In genomic region chrX:47817421-47817820, GRCh38 we compare ENCODE assay signal across 1 cellular context.
A peak's percentile ranks its signal among the peaks of the same experiment; 100 is the strongest.
TF ChIP-seq lines count a peak whose summit lies in the region.

No MANE protein-coding gene starts in this region.

TF ChIP-seq in K562, 482 proteins besides CTCF, POLR2A, EP300 and RAD21 (continued from another document and continues in another):
- TF ChIP-seq BRF2 (IDR thresholded peaks at IDR 0.05; ENCODE audit: borderline replicate concordance, insufficient read depth, insufficient read length) (no peak), SMARCA5 (IDR thresholded peaks at IDR 0.05) (no peak), ZNF830 (CRISPR knock-in tag; IDR thresholded peaks at IDR 0.05) (no peak), TAL1 (IDR thresholded peaks at IDR 0.05) (peak; percentile 98), ZNF639 (CRISPR knock-in tag; conservative IDR thresholded peaks at IDR 0.05 in 1 of 2, IDR thresholded peaks at IDR 0.05 in 1 of 2) (peak in 1 of 2 experiments; percentile 77; a peak in 2 of 4 replicates), ZNF274 (IDR thresholded peaks at IDR 0.05; ENCODE audit: borderline replicate concordance, low read depth, low read length) (0 out of 2 replicates have a peak, but pooled peaks have one; percentile 43), ZNF583 (CRISPR knock-in tag; IDR thresholded peaks at IDR 0.05) (no peak), RBM22 (IDR thresholded peaks at IDR 0.05; ENCODE audit: low read depth, low read length, poor library complexity, severe bottlenecking) (no peak), GTF2E2 (tag; IDR thresholded peaks at IDR 0.05) (no peak), SIX5 (IDR thresholded peaks at IDR 0.05; ENCODE audit: borderline replicate concordance in 1 of 2, insufficient read depth in 1 of 2, low read depth in 1 of 2, low read length in 2 of 2) (no peak), FOSL1 (tag; conservative IDR thresholded peaks at IDR 0.05) (peak; percentile 39; the same call in 1 of the 2 replicates), NFXL1 (CRISPR knock-in tag; IDR thresholded peaks at IDR 0.05) (no peak), ZNF408 (CRISPR knock-in tag; IDR thresholded peaks at IDR 0.05; ENCODE audit: low read depth) (no peak), PTTG1 (tag; IDR thresholded peaks at IDR 0.05; ENCODE audit: low read depth) (no peak), ZBTB8A (IDR thresholded peaks at IDR 0.05; ENCODE audit: partially characterized antibody) (no peak), ZFPM2 (CRISPR knock-in tag; IDR thresholded peaks at IDR 0.05) (no peak), YY1 (IDR thresholded peaks at IDR 0.05; ENCODE audit: borderline replicate concordance in 1 of 3, control insufficient read depth in 1 of 3, extremely low read depth in 1 of 3, insufficient read depth in 3 of 3, insufficient read length in 1 of 3, insufficient replicate concordance in 2 of 3, low read depth in 1 of 3, low read length in 2 of 3) (no peak), THAP12 (CRISPR knock-in tag; IDR thresholded peaks at IDR 0.05) (no peak), CTBP1 (IDR thresholded peaks at IDR 0.05; ENCODE audit: borderline replicate concordance) (no peak; the same call in 1 of the 2 replicates), ZNF217 (CRISPR knock-in tag; IDR thresholded peaks at IDR 0.05) (no peak), BHLHE40 (IDR thresholded peaks at IDR 0.05; ENCODE audit: low read length) (peak; percentile 60; the same call in 1 of the 2 replicates), CREBBP (IDR thresholded peaks at IDR 0.05; ENCODE audit: low read depth, low read length) (no peak), CREB1 (IDR thresholded peaks at IDR 0.05) (no peak), CREB1 (CRISPR knock-in tag; IDR thresholded peaks at IDR 0.05) (no peak), TFAP4 (CRISPR knock-in tag; IDR thresholded peaks at IDR 0.05; ENCODE audit: borderline replicate concordance) (no peak), ZNF124 (CRISPR knock-in tag; IDR thresholded peaks at IDR 0.05) (no peak), ATF3 (IDR thresholded peaks at IDR 0.05) (no peak), ATF3 (CRISPR knock-in tag; conservative IDR thresholded peaks at IDR 0.05) (no peak), SIN3A (IDR thresholded peaks at IDR 0.05; ENCODE audit: borderline replicate concordance in 2 of 2, control insufficient read depth in 1 of 2, low read depth in 2 of 2, low read length in 2 of 2) (no peak), PCBP2 (IDR thresholded peaks at IDR 0.05; ENCODE audit: low read depth, low read length, poor library complexity, severe bottlenecking) (no peak), STAT5A (IDR thresholded peaks at IDR 0.05; ENCODE audit: borderline replicate concordance, low read length) (peak; percentile 92), ESRRB (CRISPR knock-in tag; IDR thresholded peaks at IDR 0.05; ENCODE audit: borderline replicate concordance) (no peak), ZNF77 (CRISPR knock-in tag; IDR thresholded peaks at IDR 0.05) (no peak), ZNF316 (IDR thresholded peaks at IDR 0.05) (no peak), EP400 (IDR thresholded peaks at IDR 0.05) (no peak; the same call in 1 of the 2 replicates), PRPF4 (IDR thresholded peaks at IDR 0.05; ENCODE audit: insufficient read depth, low read depth, low read length, poor library complexity, severe bottlenecking) (no peak), FOXP1 (CRISPR knock-in tag; IDR thresholded peaks at IDR 0.05) (no peak), MAFK (IDR thresholded peaks at IDR 0.05; ENCODE audit: low read length) (no peak), E2F1 (CRISPR knock-in tag; IDR thresholded peaks at IDR 0.05) (no peak), FOXA3 (CRISPR knock-in tag; conservative IDR thresholded peaks at IDR 0.05 in 1 of 2, IDR thresholded peaks at IDR 0.05 in 1 of 2) (no peak), HMG20A (CRISPR knock-in tag; conservative IDR thresholded peaks at IDR 0.05) (no peak), PREB (CRISPR knock-in tag; IDR thresholded peaks at IDR 0.05) (no peak), POLR2AphosphoS2 (IDR thresholded peaks at IDR 0.05; ENCODE audit: low read length) (no peak), ETV5 (CRISPR knock-in tag; IDR thresholded peaks at IDR 0.05; ENCODE audit: low read depth) (no peak), BCL6 (CRISPR knock-in tag; IDR thresholded peaks at IDR 0.05) (no peak)
- TF ChIP-seq, protein P1, sequence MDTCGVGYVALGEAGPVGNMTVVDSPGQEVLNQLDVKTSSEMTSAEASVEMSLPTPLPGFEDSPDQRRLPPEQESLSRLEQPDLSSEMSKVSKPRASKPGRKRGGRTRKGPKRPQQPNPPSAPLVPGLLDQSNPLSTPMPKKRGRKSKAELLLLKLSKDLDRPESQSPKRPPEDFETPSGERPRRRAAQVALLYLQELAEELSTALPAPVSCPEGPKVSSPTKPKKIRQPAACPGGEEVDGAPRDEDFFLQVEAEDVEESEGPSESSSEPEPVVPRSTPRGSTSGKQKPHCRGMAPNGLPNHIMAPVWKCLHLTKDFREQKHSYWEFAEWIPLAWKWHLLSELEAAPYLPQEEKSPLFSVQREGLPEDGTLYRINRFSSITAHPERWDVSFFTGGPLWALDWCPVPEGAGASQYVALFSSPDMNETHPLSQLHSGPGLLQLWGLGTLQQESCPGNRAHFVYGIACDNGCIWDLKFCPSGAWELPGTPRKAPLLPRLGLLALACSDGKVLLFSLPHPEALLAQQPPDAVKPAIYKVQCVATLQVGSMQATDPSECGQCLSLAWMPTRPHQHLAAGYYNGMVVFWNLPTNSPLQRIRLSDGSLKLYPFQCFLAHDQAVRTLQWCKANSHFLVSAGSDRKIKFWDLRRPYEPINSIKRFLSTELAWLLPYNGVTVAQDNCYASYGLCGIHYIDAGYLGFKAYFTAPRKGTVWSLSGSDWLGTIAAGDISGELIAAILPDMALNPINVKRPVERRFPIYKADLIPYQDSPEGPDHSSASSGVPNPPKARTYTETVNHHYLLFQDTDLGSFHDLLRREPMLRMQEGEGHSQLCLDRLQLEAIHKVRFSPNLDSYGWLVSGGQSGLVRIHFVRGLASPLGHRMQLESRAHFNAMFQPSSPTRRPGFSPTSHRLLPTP (IDR thresholded peaks at IDR 0.05; ENCODE audit: borderline replicate concordance, extremely low read depth, insufficient read length): no peak
- TF ChIP-seq, protein P2, sequence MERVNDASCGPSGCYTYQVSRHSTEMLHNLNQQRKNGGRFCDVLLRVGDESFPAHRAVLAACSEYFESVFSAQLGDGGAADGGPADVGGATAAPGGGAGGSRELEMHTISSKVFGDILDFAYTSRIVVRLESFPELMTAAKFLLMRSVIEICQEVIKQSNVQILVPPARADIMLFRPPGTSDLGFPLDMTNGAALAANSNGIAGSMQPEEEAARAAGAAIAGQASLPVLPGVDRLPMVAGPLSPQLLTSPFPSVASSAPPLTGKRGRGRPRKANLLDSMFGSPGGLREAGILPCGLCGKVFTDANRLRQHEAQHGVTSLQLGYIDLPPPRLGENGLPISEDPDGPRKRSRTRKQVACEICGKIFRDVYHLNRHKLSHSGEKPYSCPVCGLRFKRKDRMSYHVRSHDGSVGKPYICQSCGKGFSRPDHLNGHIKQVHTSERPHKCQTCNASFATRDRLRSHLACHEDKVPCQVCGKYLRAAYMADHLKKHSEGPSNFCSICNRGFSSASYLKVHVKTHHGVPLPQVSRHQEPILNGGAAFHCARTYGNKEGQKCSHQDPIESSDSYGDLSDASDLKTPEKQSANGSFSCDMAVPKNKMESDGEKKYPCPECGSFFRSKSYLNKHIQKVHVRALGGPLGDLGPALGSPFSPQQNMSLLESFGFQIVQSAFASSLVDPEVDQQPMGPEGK (CRISPR knock-in tag; IDR thresholded peaks at IDR 0.05; ENCODE audit: borderline replicate concordance): no peak
- TF ChIP-seq, protein P3, sequence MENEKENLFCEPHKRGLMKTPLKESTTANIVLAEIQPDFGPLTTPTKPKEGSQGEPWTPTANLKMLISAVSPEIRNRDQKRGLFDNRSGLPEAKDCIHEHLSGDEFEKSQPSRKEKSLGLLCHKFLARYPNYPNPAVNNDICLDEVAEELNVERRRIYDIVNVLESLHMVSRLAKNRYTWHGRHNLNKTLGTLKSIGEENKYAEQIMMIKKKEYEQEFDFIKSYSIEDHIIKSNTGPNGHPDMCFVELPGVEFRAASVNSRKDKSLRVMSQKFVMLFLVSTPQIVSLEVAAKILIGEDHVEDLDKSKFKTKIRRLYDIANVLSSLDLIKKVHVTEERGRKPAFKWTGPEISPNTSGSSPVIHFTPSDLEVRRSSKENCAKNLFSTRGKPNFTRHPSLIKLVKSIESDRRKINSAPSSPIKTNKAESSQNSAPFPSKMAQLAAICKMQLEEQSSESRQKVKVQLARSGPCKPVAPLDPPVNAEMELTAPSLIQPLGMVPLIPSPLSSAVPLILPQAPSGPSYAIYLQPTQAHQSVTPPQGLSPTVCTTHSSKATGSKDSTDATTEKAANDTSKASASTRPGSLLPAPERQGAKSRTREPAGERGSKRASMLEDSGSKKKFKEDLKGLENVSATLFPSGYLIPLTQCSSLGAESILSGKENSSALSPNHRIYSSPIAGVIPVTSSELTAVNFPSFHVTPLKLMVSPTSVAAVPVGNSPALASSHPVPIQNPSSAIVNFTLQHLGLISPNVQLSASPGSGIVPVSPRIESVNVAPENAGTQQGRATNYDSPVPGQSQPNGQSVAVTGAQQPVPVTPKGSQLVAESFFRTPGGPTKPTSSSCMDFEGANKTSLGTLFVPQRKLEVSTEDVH (IDR thresholded peaks at IDR 0.05; ENCODE audit: low read depth, partially characterized antibody): no peak
- TF ChIP-seq, protein P4, sequence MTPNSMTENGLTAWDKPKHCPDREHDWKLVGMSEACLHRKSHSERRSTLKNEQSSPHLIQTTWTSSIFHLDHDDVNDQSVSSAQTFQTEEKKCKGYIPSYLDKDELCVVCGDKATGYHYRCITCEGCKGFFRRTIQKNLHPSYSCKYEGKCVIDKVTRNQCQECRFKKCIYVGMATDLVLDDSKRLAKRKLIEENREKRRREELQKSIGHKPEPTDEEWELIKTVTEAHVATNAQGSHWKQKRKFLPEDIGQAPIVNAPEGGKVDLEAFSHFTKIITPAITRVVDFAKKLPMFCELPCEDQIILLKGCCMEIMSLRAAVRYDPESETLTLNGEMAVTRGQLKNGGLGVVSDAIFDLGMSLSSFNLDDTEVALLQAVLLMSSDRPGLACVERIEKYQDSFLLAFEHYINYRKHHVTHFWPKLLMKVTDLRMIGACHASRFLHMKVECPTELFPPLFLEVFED (CRISPR knock-in tag; conservative IDR thresholded peaks at IDR 0.05): no peak
